ENCODE assay signal across 1 cellular context in the genomic region with DNA sequence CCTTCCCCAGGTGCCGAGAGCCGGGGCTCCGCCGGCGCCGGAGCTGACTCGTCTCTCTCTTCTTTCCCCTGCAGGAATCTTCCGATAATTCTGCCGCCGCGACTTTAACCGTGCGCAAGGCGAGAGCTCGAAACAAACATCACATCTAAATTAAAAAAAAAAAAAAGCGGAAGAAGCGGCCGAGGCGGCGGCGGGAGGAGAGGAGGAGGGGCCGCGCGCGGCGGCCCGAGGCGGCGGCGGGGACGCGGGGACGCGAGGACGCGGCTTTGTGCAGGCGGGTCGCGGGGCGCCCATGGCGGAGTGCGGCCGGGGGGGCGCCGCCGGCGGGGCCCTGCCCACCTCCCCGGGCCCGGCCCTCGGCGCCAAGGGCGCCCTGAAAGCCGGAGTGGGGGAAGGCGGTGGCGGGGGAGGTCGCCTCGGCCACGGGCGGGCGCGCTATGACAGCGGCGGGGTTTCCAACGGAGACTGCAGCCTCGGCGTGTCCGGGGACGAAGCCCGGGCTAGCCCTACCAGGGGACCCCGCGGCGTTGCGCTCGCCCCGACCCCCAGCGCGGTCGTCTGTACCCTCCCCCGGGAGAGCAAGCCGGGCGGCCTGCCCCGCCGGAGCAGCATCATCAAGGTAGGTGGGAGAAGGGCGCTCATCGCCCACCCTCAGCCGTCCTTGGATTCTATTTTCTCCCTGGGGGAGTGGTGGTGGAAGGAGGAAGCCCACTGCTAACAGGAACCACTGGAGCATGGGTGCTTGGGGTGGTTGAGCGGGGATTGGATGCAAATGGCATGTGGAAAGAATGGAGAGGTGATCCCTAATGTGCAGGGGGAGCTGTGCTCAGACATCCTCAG.
TF ChIP-seq lines count a peak whose summit lies in the region.

A gene (plus strand): TSS at position 208 of the 840 bp plus-strand sequence. CDS start 85 bp downstream, at position 293.

TF ChIP-seq in H1, 55 proteins besides CTCF, POLR2A, EP300 and RAD21:
- peak; percentile 63; the same call in 1 of the 2 replicates for TF ChIP-seq RBBP5 (IDR thresholded peaks at IDR 0.05; ENCODE audit: borderline replicate concordance, low read depth, low read length)
- no peak for TF ChIP-seq CBX8 (IDR thresholded peaks at IDR 0.05; ENCODE audit: borderline replicate concordance, low read depth, low read length)
- peak; percentile 50 for TF ChIP-seq SAP30 (IDR thresholded peaks at IDR 0.05; ENCODE audit: insufficient read depth, insufficient replicate concordance, low read length)
- no peak for TF ChIP-seq SIN3A (conservative IDR thresholded peaks at IDR 0.05 in 1 of 2, IDR thresholded peaks at IDR 0.05 in 1 of 2; ENCODE audit: low read depth in 1 of 2, low read length in 2 of 2)
- TF ChIP-seq CBX5 (IDR thresholded peaks at IDR 0.05; ENCODE audit: low read depth, low read length) = no peak
- no peak for TF ChIP-seq JUN (IDR thresholded peaks at IDR 0.05; ENCODE audit: low read depth, low read length)
- TF ChIP-seq, protein P1, sequence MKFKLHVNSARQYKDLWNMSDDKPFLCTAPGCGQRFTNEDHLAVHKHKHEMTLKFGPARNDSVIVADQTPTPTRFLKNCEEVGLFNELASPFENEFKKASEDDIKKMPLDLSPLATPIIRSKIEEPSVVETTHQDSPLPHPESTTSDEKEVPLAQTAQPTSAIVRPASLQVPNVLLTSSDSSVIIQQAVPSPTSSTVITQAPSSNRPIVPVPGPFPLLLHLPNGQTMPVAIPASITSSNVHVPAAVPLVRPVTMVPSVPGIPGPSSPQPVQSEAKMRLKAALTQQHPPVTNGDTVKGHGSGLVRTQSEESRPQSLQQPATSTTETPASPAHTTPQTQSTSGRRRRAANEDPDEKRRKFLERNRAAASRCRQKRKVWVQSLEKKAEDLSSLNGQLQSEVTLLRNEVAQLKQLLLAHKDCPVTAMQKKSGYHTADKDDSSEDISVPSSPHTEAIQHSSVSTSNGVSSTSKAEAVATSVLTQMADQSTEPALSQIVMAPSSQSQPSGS (IDR thresholded peaks at IDR 0.05; ENCODE audit: low read length) = no peak
- no peak for TF ChIP-seq SIX5 (IDR thresholded peaks at IDR 0.05; ENCODE audit: low read depth, low read length)
- TF ChIP-seq, protein P2, sequence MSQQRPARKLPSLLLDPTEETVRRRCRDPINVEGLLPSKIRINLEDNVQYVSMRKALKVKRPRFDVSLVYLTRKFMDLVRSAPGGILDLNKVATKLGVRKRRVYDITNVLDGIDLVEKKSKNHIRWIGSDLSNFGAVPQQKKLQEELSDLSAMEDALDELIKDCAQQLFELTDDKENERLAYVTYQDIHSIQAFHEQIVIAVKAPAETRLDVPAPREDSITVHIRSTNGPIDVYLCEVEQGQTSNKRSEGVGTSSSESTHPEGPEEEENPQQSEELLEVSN (IDR thresholded peaks at IDR 0.05) = no peak
- TF ChIP-seq CEBPB (IDR thresholded peaks at IDR 0.05; ENCODE audit: low read depth, low read length) = no peak
- TF ChIP-seq RFX5 (IDR thresholded peaks at IDR 0.05; ENCODE audit: borderline replicate concordance, low read depth, low read length) = no peak
- TF ChIP-seq KDM4A (IDR thresholded peaks at IDR 0.05; ENCODE audit: low read depth, low read length, severe bottlenecking) = no peak
- no peak for TF ChIP-seq KDM1A (IDR thresholded peaks at IDR 0.05; ENCODE audit: borderline replicate concordance, low read length)
- TF ChIP-seq ZNF274 (IDR thresholded peaks at IDR 0.05; ENCODE audit: borderline replicate concordance, extremely low read depth, low read length) = no peak
- TF ChIP-seq BRCA1 (IDR thresholded peaks at IDR 0.05; ENCODE audit: low read depth, low read length) = no peak
